8 cellular contexts compared by ENCODE assay signal in genomic region chr11:111512296-111513239, GRCh38. TPM values are rescaled to one million over a fixed set of nuclear protein-coding genes. Genes with fewer than 3 reads are reported as not detected.
DNase-seq lines count a peak whose midpoint lies in the region; ATAC-seq and TF ChIP-seq lines count a peak whose summit lies in the region.

Gene BTG4, minus strand, starts transcription at chr11:111512386. Its CDS starts 13,610 bp downstream, at chr11:111498776.

- no peak for DNase-seq in CD8-positive, alpha-beta memory T cell
- DNase-seq in KG1 (lab: John Stamatoyannopoulos, UW) (peak; percentile 24), ascending aorta (ENCODE audit: low spot score in 2 of 2) (no peak), NCI-H1048 (lab: John Stamatoyannopoulos, UW) (no peak)

- CTCF ChIA-PET in CD8-positive, alpha-beta memory T cell (lab: Charles Lee): no interaction called here

- no peak within 1 kb of the TSS for H3K4me3 ChIP-seq in CD8-positive, alpha-beta memory T cell (ENCODE audit: low read length)
- peak within 1 kb of the TSS; percentile 56 to 60 for H3K4me3 ChIP-seq in ascending aorta
- peak within 1 kb of the TSS; percentile 61 for H3K4me3 ChIP-seq in iPS-20b (ENCODE audit: low read length)

- no peaks in the 10 kb centered on the region for H3K36me3 ChIP-seq in CD8-positive, alpha-beta memory T cell (ENCODE audit: insufficient read depth, low read length)
- H3K36me3 ChIP-seq in ascending aorta: no peaks in the 10 kb centered on the region
- H3K36me3 ChIP-seq in iPS-20b (ENCODE audit: insufficient read depth, low read depth, low read length): no peaks in the 10 kb centered on the region

- peaks cover 0 to 4% (median 3%) of the 10 kb centered on the region in 3 donors for H3K36me3 Mint-ChIP-seq in CD8-positive, alpha-beta memory T cell
- no peaks in the 10 kb centered on the region for H3K36me3 Mint-ChIP-seq in stimulated activated memory B cell treated with anti-CD40 and anti-IgM and Interleukin-4, amounts not matched to agents 10 μg/mL and 1 μg/mL and 100 μg/mL, for 72 hours

- no peak within 1 kb of the TSS for H3K27ac ChIP-seq in CD8-positive, alpha-beta memory T cell (ENCODE audit: low read depth, low read length)
- H3K27ac ChIP-seq in ascending aorta (no peak within 1 kb of the TSS), iPS-20b (ENCODE audit: low read length) (no peak within 1 kb of the TSS)

- H3K27me3 ChIP-seq in CD8-positive, alpha-beta memory T cell (ENCODE audit: insufficient read depth, low read length, poor library complexity, severe bottlenecking): peaks cover 15% of the 10 kb centered on the region
- H3K27me3 ChIP-seq in ascending aorta (no peaks in the 10 kb centered on the region), iPS-20b (ENCODE audit: insufficient read depth, low read length) (peaks cover 50% of the 10 kb centered on the region)

- peaks cover 0 to 3% (median 0%) of the 10 kb centered on the region in 5 donors for H3K9me3 Mint-ChIP-seq in CD8-positive, alpha-beta memory T cell
- peaks cover 3% of the 10 kb centered on the region for H3K9me3 Mint-ChIP-seq in stimulated activated memory B cell treated with anti-CD40 and anti-IgM and Interleukin-4, amounts not matched to agents 10 μg/mL and 1 μg/mL and 100 μg/mL, for 72 hours

- no peak for TF ChIP-seq CTCF in ascending aorta (IDR thresholded peaks at IDR 0.05)

- no peak within 1 kb of the TSS; the same call in 1 of the 2 replicates for H3K9ac ChIP-seq in iPS-20b (ENCODE audit: low read depth, low read length)

- POLR2A ChIA-PET in CD8-positive, alpha-beta memory T cell (lab: Charles Lee): no interaction called here

- no peaks in the 10 kb centered on the region for H3K4me1 ChIP-seq in CD8-positive, alpha-beta memory T cell (ENCODE audit: insufficient read depth, low read length)
- H3K4me1 ChIP-seq in ascending aorta (peaks cover 0 to 11% of the 10 kb centered on the region in 2 donors), iPS-20b (ENCODE audit: insufficient read depth, low read length) (0 out of 2 replicates have a peak, but pooled peaks cover 5% of the 10 kb centered on the region)

- peak within 1 kb of the TSS in 6 of 7 donors; percentile 37 to 69 (median 46) for H3K4me3 Mint-ChIP-seq in CD8-positive, alpha-beta memory T cell
- peak within 1 kb of the TSS; percentile 67 for H3K4me3 Mint-ChIP-seq in stimulated activated memory B cell treated with anti-CD40 and anti-IgM and Interleukin-4, amounts not matched to agents 10 μg/mL and 1 μg/mL and 100 μg/mL, for 72 hours

- peaks cover 41 to 64% of the 10 kb centered on the region in 2 donors for H3K27me3 Mint-ChIP-seq in CD8-positive, alpha-beta memory T cell
- peaks cover 48% of the 10 kb centered on the region for H3K27me3 Mint-ChIP-seq in stimulated activated memory B cell treated with anti-CD40 and anti-IgM and Interleukin-4, amounts not matched to agents 10 μg/mL and 1 μg/mL and 100 μg/mL, for 72 hours

- no peaks in the 10 kb centered on the region for H3K9me3 ChIP-seq in CD8-positive, alpha-beta memory T cell (ENCODE audit: low read length)
- no peaks in the 10 kb centered on the region for H3K9me3 ChIP-seq in ascending aorta
- H3K9me3 ChIP-seq in iPS-20b (ENCODE audit: insufficient read depth, low read depth, low read length): no peaks in the 10 kb centered on the region

- intact Hi-C loops in ascending aorta (cut with DNase I): no loop called here

- peaks cover 7 to 24% (median 14%) of the 10 kb centered on the region in 3 donors for H3K4me1 Mint-ChIP-seq in CD8-positive, alpha-beta memory T cell
- peaks cover 9% of the 10 kb centered on the region for H3K4me1 Mint-ChIP-seq in stimulated activated memory B cell treated with anti-CD40 and anti-IgM and Interleukin-4, amounts not matched to agents 10 μg/mL and 1 μg/mL and 100 μg/mL, for 72 hours

- H3K27ac Mint-ChIP-seq in CD8-positive, alpha-beta memory T cell: peak within 1 kb of the TSS in 1 of 8 donors; percentile 26
- H3K27ac Mint-ChIP-seq in stimulated activated memory B cell treated with anti-CD40 and anti-IgM and Interleukin-4, amounts not matched to agents 10 μg/mL and 1 μg/mL and 100 μg/mL, for 72 hours: no peak within 1 kb of the TSS

- ATAC-seq in stimulated activated memory B cell treated with anti-CD40 and anti-IgM and Interleukin-4, amounts not matched to agents 10 μg/mL and 1 μg/mL and 100 μg/mL, for 72 hours: peak; percentile 47
- ATAC-seq in HG03354 (IDR thresholded peaks at IDR 0.05; ENCODE audit: poor library complexity, severe bottlenecking, unreplicated experiment) (no peak), GM18861 (IDR thresholded peaks at IDR 0.05; ENCODE audit: unreplicated experiment) (no peak)

RNA-seq across cellular contexts. Expression of gene BTG4, which starts in this region (rescaled TPM):
- not detected for total RNA-seq in CD8-positive, alpha-beta memory T cell
- polyA plus RNA-seq in CD8-positive, alpha-beta memory T cell: not detected
- not detected for total RNA-seq in ascending aorta
